ENCODE assay signal across 8 cellular contexts in genomic region chr1:93661829-93662474, GRCh38. TPM values are rescaled to one million over a fixed set of nuclear protein-coding genes. Genes with fewer than 3 reads are reported as not detected.
DNase-seq lines count a peak whose midpoint lies in the region; ATAC-seq, FAIRE-seq and TF ChIP-seq lines count a peak whose summit lies in the region.

No MANE protein-coding gene starts in this region.

- CTCF ChIA-PET in GM10248 (lab: Yijun Ruan, JAX), result interaction anchor here (1.2 to 3.2 kb wide), 6 partner anchors 9 to 152 kb away, joined by 5 to 11 read pairs (median 5); no protein-coding TSS in a partner anchor

- H3K27me3 ChIP-seq in stomach (no peaks in the 10 kb centered on the region), prostate gland (replicated peaks; ENCODE audit: insufficient read depth) (no peaks in the 10 kb centered on the region)

- no peak for TF ChIP-seq POLR2A in stomach (IDR thresholded peaks at IDR 0.05)
- no peak for TF ChIP-seq POLR2A in prostate gland (IDR thresholded peaks at IDR 0.05)

- intact Hi-C loops in stomach (cut with DNase I; ENCODE audit: low total_unique reads), result no loop called here
- intact Hi-C loops in prostate gland (cut with DNase I), result no loop called here

- peak; percentile 94 for FAIRE-seq in RCC 7860 (lab: Jason Lieb, UNC)

- H3K9me3 ChIP-seq in stomach (no peaks in the 10 kb centered on the region), prostate gland (no peaks in the 10 kb centered on the region)

- H3K4me1 ChIP-seq in stomach, result peaks cover 0 to 67% (median 33%) of the 10 kb centered on the region in 4 donors
- H3K4me1 ChIP-seq in prostate gland (replicated peaks), result peaks cover 2% of the 10 kb centered on the region

- TF ChIP-seq EP300 in stomach (IDR thresholded peaks at IDR 0.05), result no peak

- peak overlapping the region in 4 of 5 donors; percentile 20 to 81 (median 50) for H3K27ac ChIP-seq in stomach
- peak overlapping the region in 1 of 2 donors; percentile 8 for H3K27ac ChIP-seq in prostate gland

- H3K4me3 ChIP-seq in stomach (no peak overlapping the region), prostate gland (no peak overlapping the region)

- TF ChIP-seq CTCF in stomach (IDR thresholded peaks at IDR 0.05) (no peak), prostate gland (IDR thresholded peaks at IDR 0.05) (no peak), GM10248 (IDR thresholded peaks at IDR 0.05; ENCODE audit: control extremely low read depth, extremely low read depth, low read depth, missing control alignments) (no peak)

- 51 to 74% (median 63%) methylated on average over 7 of the region's 7 CpGs for WGBS in stomach, 5 donors
- 56% methylated on average over 7 of the region's 7 CpGs for WGBS in prostate gland

- H3K36me3 ChIP-seq in stomach (no peaks in the 10 kb centered on the region), prostate gland (no peaks in the 10 kb centered on the region)

- POLR2A ChIA-PET in GM10248 (lab: Yijun Ruan, JAX), result no interaction called here

- DNase-seq in RCC 7860 (ENCODE audit: low spot score) (peak; percentile 81), fibroblast of gingiva (ENCODE audit: low read depth) (peak; percentile 79), stomach (no peak), NCI-H2107 (lab: John Stamatoyannopoulos, UW) (no peak), prostate gland (ENCODE audit: low spot score) (no peak), GM10248 (ENCODE audit: extremely low spot score) (no peak)

- peak; percentile 64 for ATAC-seq in GM18870 (IDR thresholded peaks at IDR 0.05; ENCODE audit: unreplicated experiment)
- ATAC-seq in HG03108 (IDR thresholded peaks at IDR 0.05; ENCODE audit: unreplicated experiment), result no peak

RNA-seq across cellular contexts. Expression of gene BCAR3, which starts 19.7 kb away (rescaled TPM):
- total RNA-seq in stomach, result 10 to 100 TPM; 10.1 to 28.0 (median 20.6) TPM
- 10 to 100 TPM in 1 of 3 donors, 1 to 10 TPM in 2; 5.6 to 25.8 (median 8.3) TPM for polyA plus RNA-seq in stomach
- total RNA-seq in prostate gland, result 10 to 100 TPM; 22.9 to 52.8 TPM

Comparison
In these comparisons a context has a peak if more than half of its experiments do, and no peak if none do; other contexts are left out.
1. DNase-seq: peak in RCC 7860 (single experiment) and fibroblast of gingiva (single experiment); none in stomach (single experiment), NCI-H2107 (single experiment), prostate gland (single experiment) and GM10248 (single experiment).